In the genomic region with DNA sequence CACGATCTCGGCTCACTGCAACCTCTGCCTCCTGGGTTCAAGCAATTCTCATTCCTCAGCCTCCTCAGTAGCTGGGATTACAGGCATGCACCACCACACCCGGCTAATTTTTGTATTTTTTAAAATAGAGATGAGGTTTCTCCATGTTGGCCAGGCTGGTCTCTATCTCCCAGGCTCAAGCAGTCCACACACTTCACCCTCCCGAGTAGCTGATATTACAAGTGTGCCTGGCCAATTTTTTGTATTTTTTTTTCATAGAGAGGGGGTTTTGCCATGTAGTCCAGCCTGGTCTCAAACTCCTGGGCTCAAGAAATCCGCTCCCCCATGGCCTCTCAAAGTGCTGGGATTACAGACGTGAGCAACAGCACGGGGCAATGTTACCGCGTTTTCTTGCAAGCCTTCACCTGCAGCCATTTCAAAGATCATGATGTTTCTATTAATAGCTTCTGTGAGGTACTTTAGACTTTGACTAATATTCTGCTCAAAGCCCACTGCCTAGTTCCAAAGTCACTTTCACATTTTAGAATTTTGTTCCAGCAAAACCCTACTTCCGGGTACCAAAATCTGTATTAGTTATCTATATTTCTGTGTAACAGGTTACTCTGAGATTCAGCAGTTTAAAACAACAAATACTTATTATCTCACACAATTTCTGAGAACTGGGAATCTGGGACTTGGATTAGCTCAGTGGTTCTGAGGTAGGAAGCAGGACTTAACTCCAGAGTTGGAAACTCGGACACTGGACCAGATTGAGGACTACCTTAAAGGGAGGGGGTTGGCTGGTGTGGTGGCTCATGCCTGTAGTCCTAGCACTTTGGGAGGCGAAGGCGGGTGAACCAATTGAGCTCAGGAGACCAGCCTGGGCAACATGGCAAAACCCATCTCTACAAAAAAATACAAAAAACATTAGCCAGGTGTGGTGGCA, we compare ENCODE assay signal across 2 cellular contexts.
TF ChIP-seq lines count a peak whose summit lies in the region.

No MANE protein-coding gene starts in this region.

TF ChIP-seq in K562, 482 proteins besides CTCF, POLR2A, EP300 and RAD21:
- TF ChIP-seq, protein P1, sequence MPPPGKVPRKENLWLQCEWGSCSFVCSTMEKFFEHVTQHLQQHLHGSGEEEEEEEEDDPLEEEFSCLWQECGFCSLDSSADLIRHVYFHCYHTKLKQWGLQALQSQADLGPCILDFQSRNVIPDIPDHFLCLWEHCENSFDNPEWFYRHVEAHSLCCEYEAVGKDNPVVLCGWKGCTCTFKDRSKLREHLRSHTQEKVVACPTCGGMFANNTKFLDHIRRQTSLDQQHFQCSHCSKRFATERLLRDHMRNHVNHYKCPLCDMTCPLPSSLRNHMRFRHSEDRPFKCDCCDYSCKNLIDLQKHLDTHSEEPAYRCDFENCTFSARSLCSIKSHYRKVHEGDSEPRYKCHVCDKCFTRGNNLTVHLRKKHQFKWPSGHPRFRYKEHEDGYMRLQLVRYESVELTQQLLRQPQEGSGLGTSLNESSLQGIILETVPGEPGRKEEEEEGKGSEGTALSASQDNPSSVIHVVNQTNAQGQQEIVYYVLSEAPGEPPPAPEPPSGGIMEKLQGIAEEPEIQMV (tag; conservative IDR thresholded peaks at IDR 0.05; ENCODE audit: low read depth), result peak; percentile 66
- TF ChIP-seq ZNF354B (CRISPR knock-in tag; IDR thresholded peaks at IDR 0.05) (no peak), GTF2F1 (IDR thresholded peaks at IDR 0.05; ENCODE audit: low read depth, low read length) (no peak), SAFB2 (IDR thresholded peaks at IDR 0.05; ENCODE audit: borderline replicate concordance, low read depth, low read length, severe bottlenecking) (no peak), MTF1 (CRISPR knock-in tag; IDR thresholded peaks at IDR 0.05; ENCODE audit: borderline replicate concordance) (no peak), HSF4 (CRISPR knock-in tag; IDR thresholded peaks at IDR 0.05; ENCODE audit: borderline replicate concordance) (no peak)
- TF ChIP-seq, protein P2, sequence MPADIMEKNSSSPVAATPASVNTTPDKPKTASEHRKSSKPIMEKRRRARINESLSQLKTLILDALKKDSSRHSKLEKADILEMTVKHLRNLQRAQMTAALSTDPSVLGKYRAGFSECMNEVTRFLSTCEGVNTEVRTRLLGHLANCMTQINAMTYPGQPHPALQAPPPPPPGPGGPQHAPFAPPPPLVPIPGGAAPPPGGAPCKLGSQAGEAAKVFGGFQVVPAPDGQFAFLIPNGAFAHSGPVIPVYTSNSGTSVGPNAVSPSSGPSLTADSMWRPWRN (IDR thresholded peaks at IDR 0.05; ENCODE audit: low read depth), result no peak

TF ChIP-seq in liver, 16 proteins besides CTCF, POLR2A, EP300 and RAD21:
- TF ChIP-seq, protein P3, sequence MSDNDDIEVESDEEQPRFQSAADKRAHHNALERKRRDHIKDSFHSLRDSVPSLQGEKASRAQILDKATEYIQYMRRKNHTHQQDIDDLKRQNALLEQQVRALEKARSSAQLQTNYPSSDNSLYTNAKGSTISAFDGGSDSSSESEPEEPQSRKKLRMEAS (IDR thresholded peaks at IDR 0.05), result no peak
- TF ChIP-seq NR2F2 (IDR thresholded peaks at IDR 0.05) (no peak), HNF4A (conservative IDR thresholded peaks at IDR 0.05) (peak; percentile 96 to 97), HNF4G (IDR thresholded peaks at IDR 0.05) (peak; percentile 85), JUND (IDR thresholded peaks at IDR 0.05) (peak in 1 of 2 donors; percentile 46), SP1 (IDR thresholded peaks at IDR 0.05) (peak; percentile 87), YY1 (IDR thresholded peaks at IDR 0.05) (peak; percentile 92), RXRA (IDR thresholded peaks at IDR 0.05) (peak; percentile 40 to 49)
